ENCODE assay signal across 23 cellular contexts in the genomic region with DNA sequence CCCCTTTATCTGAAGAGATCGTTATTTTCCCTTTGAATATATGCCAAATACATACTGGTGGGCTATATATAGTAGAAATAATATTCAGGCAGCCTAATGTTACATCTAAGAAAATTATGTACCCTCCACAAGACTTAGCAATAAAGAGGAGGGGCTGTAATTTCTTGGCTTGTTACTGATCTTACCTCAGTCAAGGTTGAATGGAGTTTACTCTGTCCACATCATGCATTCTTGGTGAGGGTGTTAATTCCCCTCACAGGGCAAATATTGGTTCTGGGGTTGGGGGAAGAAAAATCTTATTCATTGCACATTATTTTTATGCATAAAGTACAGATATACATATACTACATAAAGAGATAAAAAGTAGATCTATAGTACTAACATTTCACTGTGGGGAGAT.
DNase-seq lines count a peak whose midpoint lies in the region; ATAC-seq and TF ChIP-seq lines count a peak whose summit lies in the region.
"Had no signal": no experiment of that assay in that cellular context is flagged by ENCODE, and none has a peak within 500 bp of the region (broad histone marks: within the 10 kb centered on the region; RNA-seq: fewer than 3 reads in every experiment).

No MANE protein-coding gene starts in this region.

- 0 out of 2 replicates have a peak overlapping the region, but pooled peaks have one; percentile 17 for H3K27ac ChIP-seq in Panc1 (ENCODE audit: low read length)
- H3K27ac ChIP-seq: body of pancreas, colonic mucosa, thyroid gland had no signal

- peaks cover 7 to 13% of the 10 kb centered on the region in 2 donors for H3K4me1 Mint-ChIP-seq in stimulated activated naive B cell treated with anti-CD40 and anti-IgM and Interleukin-4, amounts not matched to agents 10 μg/mL and 1 μg/mL and 100 μg/mL, for 72 hours
- H3K4me1 Mint-ChIP-seq: activated naive CD8-positive, alpha-beta T cell treated with anti-CD3 and anti-CD28 coated beads, Interleukin-2, amount 10 ng/mL, durations not matched to agents 7 days and 5 days had no signal

- H3K4me3 ChIP-seq in Panc1 (ENCODE audit: low read depth in 2 of 2, low read length in 2 of 2): no peak overlapping the region
- H3K4me3 ChIP-seq: body of pancreas, colonic mucosa, thyroid gland had no signal

- intact Hi-C loops in Panc1 (cut with micrococcal nuclease; ENCODE audit: unreplicated experiment): no loop called here

- peaks cover 6% of the 10 kb centered on the region for H3K4me1 ChIP-seq in Panc1 (ENCODE audit: control insufficient read depth, insufficient read depth, low read length)
- H3K4me1 ChIP-seq: body of pancreas had no signal

- H3K27me3 ChIP-seq in Panc1 (ENCODE audit: control insufficient read depth, insufficient read depth, low read length): no peaks in the 10 kb centered on the region
- H3K27me3 ChIP-seq: body of pancreas, colonic mucosa, thyroid gland had no signal

- TF ChIP-seq CTCF in Panc1 (IDR thresholded peaks at IDR 0.05): no peak

- H3K27me3 Mint-ChIP-seq in stimulated activated naive B cell treated with anti-CD40 and anti-IgM and Interleukin-4, amounts not matched to agents 10 μg/mL and 1 μg/mL and 100 μg/mL, for 72 hours: no peaks in the 10 kb centered on the region
- H3K27me3 Mint-ChIP-seq: activated naive CD8-positive, alpha-beta T cell treated with anti-CD3 and anti-CD28 coated beads, Interleukin-2, amount 10 ng/mL, durations not matched to agents 7 days and 5 days; CD8-positive, alpha-beta memory T cell; naive thymus-derived CD8-positive, alpha-beta T cell had no signal

- no peaks in the 10 kb centered on the region; the same call in 1 of the 2 replicates for H3K36me3 ChIP-seq in Panc1 (ENCODE audit: control insufficient read depth, insufficient read depth, low read length)
- H3K36me3 ChIP-seq: colonic mucosa, thyroid gland had no signal

- no peaks in the 10 kb centered on the region for H3K36me3 Mint-ChIP-seq in stimulated activated naive B cell treated with anti-CD40 and anti-IgM and Interleukin-4, amounts not matched to agents 10 μg/mL and 1 μg/mL and 100 μg/mL, for 72 hours
- H3K36me3 Mint-ChIP-seq: activated naive CD8-positive, alpha-beta T cell treated with anti-CD3 and anti-CD28 coated beads, Interleukin-2, amount 10 ng/mL, durations not matched to agents 7 days and 5 days had no signal

- POLR2A ChIA-PET in Panc1 (lab: Charles Lee): no interaction called here
- POLR2A ChIA-PET in HEK293T (lab: Yijun Ruan, JAX): no interaction called here

- H3K9me3 Mint-ChIP-seq in stimulated activated naive B cell treated with anti-CD40 and anti-IgM and Interleukin-4, amounts not matched to agents 10 μg/mL and 1 μg/mL and 100 μg/mL, for 72 hours: no peaks in the 10 kb centered on the region
- H3K9me3 Mint-ChIP-seq: activated naive CD8-positive, alpha-beta T cell treated with anti-CD3 and anti-CD28 coated beads, Interleukin-2, amount 10 ng/mL, durations not matched to agents 7 days and 5 days; CD8-positive, alpha-beta memory T cell; endodermal cell; naive thymus-derived CD8-positive, alpha-beta T cell had no signal

- peak; percentile 23 for ATAC-seq in GM18861 (IDR thresholded peaks at IDR 0.05; ENCODE audit: unreplicated experiment)
- peak; percentile 17 for ATAC-seq in HG02642 (IDR thresholded peaks at IDR 0.05; ENCODE audit: poor library complexity, unreplicated experiment)
- no peak for ATAC-seq in Panc1
- peak; percentile 35 to 36 for ATAC-seq in stimulated activated naive B cell treated with anti-CD40 and anti-IgM and Interleukin-4, amounts not matched to agents 10 μg/mL and 1 μg/mL and 100 μg/mL, for 72 hours (replicated peaks)
- no peak for ATAC-seq in HG03097 (IDR thresholded peaks at IDR 0.05; ENCODE audit: low FRiP score, unreplicated experiment)
- ATAC-seq: activated CD8-positive, alpha-beta T cell treated with anti-CD3 and anti-CD28 coated beads, Interleukin-2, amount 10 ng/mL, durations not matched to agents 7 days and 5 days; body of pancreas; left colon; naive thymus-derived CD8-positive, alpha-beta T cell had no signal

- no TSS peak for BruUV-seq in Panc1 (replicated peaks; lab: Mats Ljungman, UMichigan)

- H3K9me3 ChIP-seq in Panc1 (ENCODE audit: control insufficient read depth, insufficient read depth, low read depth, low read length): no peaks in the 10 kb centered on the region
- H3K9me3 ChIP-seq: body of pancreas, colonic mucosa, thyroid gland had no signal

- DNase-seq in Panc1 (ENCODE audit: low read depth, low spot score): no peak
- no peak for DNase-seq in stimulated activated naive B cell treated with anti-CD40 and anti-IgM and Interleukin-4, amounts not matched to agents 10 μg/mL and 1 μg/mL and 100 μg/mL, for 72 hours
- DNase-seq in HEK293T (ENCODE audit: extremely low spot score): no peak
- no peak for DNase-seq in activated CD8-positive, alpha-beta memory T cell treated with anti-CD3 and anti-CD28 coated beads, Interleukin-2, amount 50 U/mL, for 4 hours
- DNase-seq: activated CD8-positive, alpha-beta T cell treated with anti-CD3 and anti-CD28 coated beads, Interleukin-2, amount 10 ng/mL, durations not matched to agents 7 days and 5 days; activated naive CD8-positive, alpha-beta T cell treated with anti-CD3 and anti-CD28 coated beads, Interleukin-2, amount 10 ng/mL, durations not matched to agents 7 days and 5 days; activated T-cell treated with anti-CD3 and anti-CD28 coated beads, Interleukin-2, amount 50 U/mL, for 48 hours; body of pancreas; CD8-positive, alpha-beta memory T cell; colonic mucosa; DMS53; endodermal cell; GF-D8; glutamatergic neuron; left colon; naive thymus-derived CD8-positive, alpha-beta T cell; NCI-H1417 treated with DMSO at 0.1 percent for 48 hours; NCI-H524; T1000; thyroid gland had no signal

- CTCF ChIA-PET in Panc1 (lab: Charles Lee): no interaction called here
- CTCF ChIA-PET in HEK293T (lab: Yijun Ruan, JAX): no interaction called here

- H3K27ac Mint-ChIP-seq in stimulated activated naive B cell treated with anti-CD40 and anti-IgM and Interleukin-4, amounts not matched to agents 10 μg/mL and 1 μg/mL and 100 μg/mL, for 72 hours: no peak overlapping the region
- H3K27ac Mint-ChIP-seq: activated CD8-positive, alpha-beta T cell treated with anti-CD3 and anti-CD28 coated beads, Interleukin-2, amount 10 ng/mL, durations not matched to agents 7 days and 5 days; activated naive CD8-positive, alpha-beta T cell treated with anti-CD3 and anti-CD28 coated beads, Interleukin-2, amount 10 ng/mL, durations not matched to agents 7 days and 5 days; CD8-positive, alpha-beta memory T cell; endodermal cell; naive thymus-derived CD8-positive, alpha-beta T cell had no signal

- no peak overlapping the region for H3K4me3 Mint-ChIP-seq in stimulated activated naive B cell treated with anti-CD40 and anti-IgM and Interleukin-4, amounts not matched to agents 10 μg/mL and 1 μg/mL and 100 μg/mL, for 72 hours
- H3K4me3 Mint-ChIP-seq: activated CD8-positive, alpha-beta T cell treated with anti-CD3 and anti-CD28 coated beads, Interleukin-2, amount 10 ng/mL, durations not matched to agents 7 days and 5 days; activated naive CD8-positive, alpha-beta T cell treated with anti-CD3 and anti-CD28 coated beads, Interleukin-2, amount 10 ng/mL, durations not matched to agents 7 days and 5 days; CD8-positive, alpha-beta memory T cell; endodermal cell; naive thymus-derived CD8-positive, alpha-beta T cell had no signal

- in situ Hi-C loops in Panc1 (cut with HindIII; ENCODE audit: low pct_unique_long_range_greater_than_20kb, low sequenced_read_pairs): no loop called here

TF ChIP-seq in HEK293T, 16 proteins besides CTCF, POLR2A, EP300 and RAD21:
- TF ChIP-seq FOXM1 (IDR thresholded peaks at IDR 0.05; ENCODE audit: borderline replicate concordance) (no peak), NFRKB (IDR thresholded peaks at IDR 0.05) (no peak), ARNT (IDR thresholded peaks at IDR 0.05) (no peak), L3MBTL2 (conservative IDR thresholded peaks at IDR 0.05) (no peak), SUZ12 (IDR thresholded peaks at IDR 0.05) (no peak), SP1 (IDR thresholded peaks at IDR 0.05) (no peak), ELF4 (IDR thresholded peaks at IDR 0.05) (no peak), FOXK2 (IDR thresholded peaks at IDR 0.05) (no peak), CTBP1 (IDR thresholded peaks at IDR 0.05; ENCODE audit: borderline replicate concordance) (no peak), TARDBP (IDR thresholded peaks at IDR 0.05) (no peak), FOXA1 (IDR thresholded peaks at IDR 0.05) (no peak), LEF1 (IDR thresholded peaks at IDR 0.05; ENCODE audit: borderline replicate concordance) (no peak), ZNF384 (IDR thresholded peaks at IDR 0.05) (no peak)
- TF ChIP-seq, protein P1, sequence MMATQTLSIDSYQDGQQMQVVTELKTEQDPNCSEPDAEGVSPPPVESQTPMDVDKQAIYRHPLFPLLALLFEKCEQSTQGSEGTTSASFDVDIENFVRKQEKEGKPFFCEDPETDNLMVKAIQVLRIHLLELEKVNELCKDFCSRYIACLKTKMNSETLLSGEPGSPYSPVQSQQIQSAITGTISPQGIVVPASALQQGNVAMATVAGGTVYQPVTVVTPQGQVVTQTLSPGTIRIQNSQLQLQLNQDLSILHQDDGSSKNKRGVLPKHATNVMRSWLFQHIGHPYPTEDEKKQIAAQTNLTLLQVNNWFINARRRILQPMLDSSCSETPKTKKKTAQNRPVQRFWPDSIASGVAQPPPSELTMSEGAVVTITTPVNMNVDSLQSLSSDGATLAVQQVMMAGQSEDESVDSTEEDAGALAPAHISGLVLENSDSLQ (IDR thresholded peaks at IDR 0.05): no peak

Comparison
In these comparisons a context has a peak if more than half of its experiments do, and no peak if none do; other contexts are left out.
1. ATAC-seq: peak in GM18861 (single experiment), HG02642 (single experiment) and stimulated activated naive B cell treated with anti-CD40 and anti-IgM and Interleukin-4, amounts not matched to agents 10 μg/mL and 1 μg/mL and 100 μg/mL, for 72 hours (2 of 2); none in Panc1 (single experiment) and HG03097 (single experiment).